In the genomic region with DNA sequence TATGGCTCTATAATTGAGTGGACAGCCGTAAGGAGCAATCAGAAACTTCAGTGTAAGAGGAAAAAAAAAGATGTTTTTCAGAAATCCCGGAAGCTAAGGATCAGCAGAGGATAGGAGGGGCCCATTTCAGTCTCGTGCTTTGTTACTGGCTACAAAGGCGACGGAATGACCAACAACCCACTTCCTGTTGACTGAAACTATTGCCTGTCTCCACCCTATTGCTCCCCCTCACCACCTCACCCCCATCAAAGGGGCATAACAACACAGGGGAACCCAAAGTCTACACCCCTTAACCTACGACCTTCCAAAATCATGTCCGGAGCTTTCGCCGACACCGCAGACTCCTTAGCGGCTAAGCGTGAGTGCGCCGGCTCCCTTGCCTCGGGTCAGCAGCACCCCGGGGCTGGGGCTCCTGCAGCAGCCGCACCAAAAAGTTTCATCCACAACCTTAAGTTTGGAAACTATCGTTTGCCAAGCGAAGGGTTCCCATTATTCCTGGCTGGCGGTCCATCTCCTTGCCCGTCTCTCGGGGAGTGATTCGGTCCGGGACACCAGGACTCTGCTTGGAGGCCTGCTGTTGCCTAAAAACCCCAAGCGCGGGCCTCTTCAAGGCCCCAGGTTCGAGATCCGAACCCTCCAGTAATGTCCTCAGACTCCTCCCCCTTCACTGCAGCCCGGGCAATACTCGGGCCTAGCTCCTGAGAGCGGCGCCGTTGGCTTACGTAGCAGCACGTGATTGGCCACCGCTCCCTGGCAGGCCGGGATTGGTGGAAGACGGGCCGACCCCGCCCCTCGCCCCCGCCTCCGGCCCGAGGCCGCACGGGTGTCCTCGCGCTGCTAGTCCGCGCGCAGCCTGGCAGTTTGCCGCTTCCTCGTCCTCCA, we compare ENCODE assay signal across 8 cellular contexts. TPM values are rescaled to one million over a fixed set of nuclear protein-coding genes. Genes with fewer than 3 reads are reported as not detected.
DNase-seq lines count a peak whose midpoint lies in the region; ATAC-seq and TF ChIP-seq lines count a peak whose summit lies in the region.

A gene (plus strand): TSS at position 840 of the 882 bp plus-strand sequence. CDS start 53 bp downstream, outside the sequence.

- H3K4me1 ChIP-seq in heart right ventricle: peaks cover 4 to 71% (median 49%) of the 10 kb centered on the region in 9 donors
- peaks cover 35 to 55% (median 43%) of the 10 kb centered on the region in 4 donors for H3K4me1 ChIP-seq in upper lobe of left lung

- TF ChIP-seq CTCF in GM13976 (IDR thresholded peaks at IDR 0.05; ENCODE audit: borderline replicate concordance, control extremely low read depth, extremely low read depth, insufficient read depth, missing control alignments): no peak
- TF ChIP-seq CTCF in heart right ventricle (IDR thresholded peaks at IDR 0.05): no peak
- TF ChIP-seq CTCF in upper lobe of left lung (IDR thresholded peaks at IDR 0.05): peak in 1 of 6 experiments; percentile 6

- H3K27ac ChIP-seq in heart right ventricle (peak within 1 kb of the TSS; percentile 93 to 99 (median 98)), upper lobe of left lung (peak within 1 kb of the TSS; percentile 96 to 99 (median 98))

- H3K4me3 ChIP-seq in heart right ventricle: peak within 1 kb of the TSS; percentile 74 to 98 (median 86)
- H3K4me3 ChIP-seq in upper lobe of left lung: peak within 1 kb of the TSS; percentile 79 to 98 (median 96)

- intact Hi-C loops in T-helper 1 cell treated with Interleukin-12 subunit alpha and Interleukin-12 subunit beta and Interleukin-4 antibody, amounts not matched to agents 30 ng/mL and 1 ng/mL, for 36 hours (cut with micrococcal nuclease): loop anchor here (1.0 to 2.0 kb wide), 9 partner anchors 11 to 1922 kb away; a partner anchor contains a TSS
- intact Hi-C loops in heart right ventricle (cut with DNase I) (loop anchor here in 5 of 10 donors (1.0 to 10.0 kb wide), 5 partner anchors 178 to 251 kb away; a partner anchor contains a TSS), posterior cingulate gyrus (cut with DNase I) (loop anchor here (2.0 kb wide), 1 partner anchor 250 kb away; a partner anchor contains a TSS)

- in situ Hi-C loops in GM13976 (cut with MboI; ENCODE audit: low sequenced_read_pairs, unreplicated experiment): loop anchor here (5.0 to 25.0 kb wide), 3 partner anchors 178 to 541 kb away; a partner anchor contains a TSS

- DNase-seq in GM13976 (ENCODE audit: low spot score) (peak; percentile 99), NCI-H146 treated with DMSO at 0.1 percent for 48 hours (lab: John Stamatoyannopoulos, UW; ENCODE audit: unreplicated experiment) (peak; percentile 92), amniotic epithelial cell (ENCODE audit: low read depth) (peak; percentile 97), heart right ventricle (peak; percentile 99 to 100), posterior cingulate gyrus (peak; percentile 97 to 100 (median 99)), upper lobe of left lung (peak; percentile 98 to 100)

- H3K9me3 ChIP-seq in heart right ventricle (no peaks in the 10 kb centered on the region), upper lobe of left lung (no peaks in the 10 kb centered on the region)

- TF ChIP-seq EP300 in upper lobe of left lung (IDR thresholded peaks at IDR 0.05): peak in 2 of 4 donors; percentile 23 to 56

- H3K27me3 ChIP-seq in heart right ventricle (no peaks in the 10 kb centered on the region), upper lobe of left lung (no peaks in the 10 kb centered on the region)

- peaks cover 0 to 5% (median 0%) of the 10 kb centered on the region in 9 donors for H3K36me3 ChIP-seq in heart right ventricle
- no peaks in the 10 kb centered on the region for H3K36me3 ChIP-seq in upper lobe of left lung

- peak; percentile 74 for ATAC-seq in HG02870 (IDR thresholded peaks at IDR 0.05; ENCODE audit: unreplicated experiment)
- ATAC-seq in heart right ventricle: peak; percentile 98 to 99 (median 99)
- peak; percentile 98 to 100 for ATAC-seq in upper lobe of left lung (ENCODE audit: low FRiP score in 2 of 2)

- TF ChIP-seq POLR2A in upper lobe of left lung (IDR thresholded peaks at IDR 0.05): peak; percentile 44 to 90 (median 66)

- 0 to 1% methylated on average over 53 of the region's 53 CpGs for WGBS in heart right ventricle, 2 donors
- WGBS in upper lobe of left lung, 2 donors: 0 to 1% methylated on average over 5 to 27 of the region's 53 CpGs

RNA-seq across cellular contexts. Expression of the gene that starts here (rescaled TPM):
- total RNA-seq in T-helper 1 cell treated with Interleukin-12 subunit alpha and Interleukin-12 subunit beta and Interleukin-4 antibody, amounts not matched to agents 30 ng/mL and 1 ng/mL, for 36 hours: 83.2 and 85.8 TPM in 2 replicates
- 10 to 100 TPM; 28.5 to 36.8 (median 32.6) TPM for total RNA-seq in heart right ventricle
- 10 to 100 TPM; 13.2 to 19.5 TPM for polyA plus RNA-seq in heart right ventricle
- 10 to 100 TPM; 30.8 to 69.1 (median 41.2) TPM for total RNA-seq in upper lobe of left lung

Comparison
In these comparisons a context has a peak if more than half of its experiments do, and no peak if none do; other contexts are left out.
1. Peak in every context shown above with its lines: DNase-seq, ATAC-seq, H3K4me3 ChIP-seq and H3K27ac ChIP-seq.